In genomic region chr1:16927256-16927655, GRCh38 we compare ENCODE assay signal across 21 cellular contexts. TPM values are rescaled to one million over a fixed set of nuclear protein-coding genes. Genes with fewer than 3 reads are reported as not detected.
DNase-seq lines count a peak whose midpoint lies in the region; ATAC-seq, FAIRE-seq and TF ChIP-seq lines count a peak whose summit lies in the region.
"Had no signal": no experiment of that assay in that cellular context is flagged by ENCODE, and none has a peak within 500 bp of the region (broad histone marks: within the 10 kb centered on the region; RNA-seq: fewer than 3 reads in every experiment).

No MANE protein-coding gene starts in this region.

- no peaks in the 10 kb centered on the region for H3K79me2 ChIP-seq in astrocyte (ENCODE audit: insufficient read depth, low read length)

- TF ChIP-seq CTCF in MCF 10A (IDR thresholded peaks at IDR 0.05; ENCODE audit: unreplicated experiment): no peak
- TF ChIP-seq CTCF in breast epithelium (IDR thresholded peaks at IDR 0.05): no peak
- TF ChIP-seq CTCF in astrocyte (IDR thresholded peaks at IDR 0.05; ENCODE audit: insufficient read depth, low read depth, low read length): no peak

- no peak overlapping the region for H3K4me3 ChIP-seq in breast epithelium
- H3K4me3 ChIP-seq in astrocyte (ENCODE audit: insufficient read depth, low read depth, low read length): no peak overlapping the region
- no peak overlapping the region for H3K4me3 ChIP-seq in iPS-20b (ENCODE audit: low read length)
- H3K4me3 ChIP-seq: GM23248, left lung, vagina had no signal

- intact Hi-C loops in MCF 10A (cut with micrococcal nuclease): no loop called here
- intact Hi-C loops in breast epithelium (cut with DNase I; ENCODE audit: low total_unique reads): no loop called here

- H3K9me3 ChIP-seq in breast epithelium (no peaks in the 10 kb centered on the region), astrocyte (ENCODE audit: insufficient read depth, low read depth, low read length) (no peaks in the 10 kb centered on the region), iPS-20b (ENCODE audit: insufficient read depth, low read depth, low read length) (no peaks in the 10 kb centered on the region)
- H3K9me3 ChIP-seq: left lung, vagina had no signal

- H3K27ac ChIP-seq in breast epithelium (no peak overlapping the region), astrocyte (ENCODE audit: low read depth, low read length) (no peak overlapping the region), iPS-20b (ENCODE audit: low read length) (no peak overlapping the region), temporal lobe (ENCODE audit: low read depth, low read length) (peak overlapping the region; percentile 31)
- H3K27ac ChIP-seq: GM23248, KMS-11, left lung, vagina had no signal

- in situ Hi-C loops in G401 (cut with HindIII; ENCODE audit: low sequenced_read_pairs): no loop called here

- no TSS peak for BruUV-seq in MCF 10A (replicated peaks; lab: Mats Ljungman, UMichigan)

- H3K36me3 ChIP-seq in breast epithelium (no peaks in the 10 kb centered on the region), astrocyte (ENCODE audit: insufficient read depth, low read length) (no peaks in the 10 kb centered on the region), iPS-20b (ENCODE audit: insufficient read depth, low read depth, low read length) (peaks cover 19% of the 10 kb centered on the region)
- H3K36me3 ChIP-seq: vagina had no signal

- H3K4me3 Mint-ChIP-seq in MCF 10A (ENCODE audit: unreplicated experiment): no peak overlapping the region
- H3K4me3 Mint-ChIP-seq in astrocyte (ENCODE audit: unreplicated experiment): no peak overlapping the region
- H3K4me3 Mint-ChIP-seq: activated CD4-positive, alpha-beta T cell treated with anti-CD3 and anti-CD28 coated beads, Interleukin-2, amount 10 ng/mL, durations not matched to agents 7 days and 5 days; dendritic cell treated with granulocyte-macrophage colony-stimulating factor and Interleukin-4, amounts not matched to agents 40 ng/mL and 50 ng/mL, for 4 days had no signal

- FAIRE-seq in astrocyte (lab: Jason Lieb, UNC): no peak

- no peak overlapping the region for H3K9ac ChIP-seq in astrocyte (ENCODE audit: low read length)
- H3K9ac ChIP-seq in iPS-20b (ENCODE audit: low read depth, low read length): peak overlapping the region; percentile 10; the same call in 1 of the 2 replicates
- H3K9ac ChIP-seq: GM23248, KMS-11 had no signal

- no peaks in the 10 kb centered on the region for H3K36me3 Mint-ChIP-seq in MCF 10A (ENCODE audit: insufficient read depth, unreplicated experiment)
- H3K36me3 Mint-ChIP-seq in astrocyte (ENCODE audit: low read depth, unreplicated experiment): peaks cover 10% of the 10 kb centered on the region

- POLR2A ChIA-PET in MCF 10A (lab: Yijun Ruan, JAX): no interaction called here

- DNase-seq in MCF 10A (ENCODE audit: unreplicated experiment) (no peak), breast epithelium (ENCODE audit: low spot score in 2 of 2) (no peak), astrocyte (ENCODE audit: low read depth) (no peak), DMS79 treated with DMSO at 0.1 percent for 48 hours (lab: John Stamatoyannopoulos, UW) (no peak), G401 (ENCODE audit: low spot score) (no peak)
- DNase-seq: ACHN; activated CD4-positive, alpha-beta T cell treated with anti-CD3 and anti-CD28 coated beads, Interleukin-2, amount 10 ng/mL, durations not matched to agents 7 days and 5 days; activated effector memory CD4-positive, alpha-beta T cell treated with anti-CD3 and anti-CD28 coated beads, Interleukin-2, amount 50 U/mL, for 16 hours; GM23248; immature natural killer cell; NCI-H774; OCI-M1 had no signal

- H3K4me1 ChIP-seq in breast epithelium: peaks cover 0 to 5% of the 10 kb centered on the region in 2 donors
- H3K4me1 ChIP-seq in astrocyte (ENCODE audit: insufficient read depth, low read length): no peaks in the 10 kb centered on the region
- H3K4me1 ChIP-seq in iPS-20b (ENCODE audit: insufficient read depth, low read length): no peaks in the 10 kb centered on the region
- H3K4me1 ChIP-seq: left lung had no signal

- H3K27me3 ChIP-seq in breast epithelium: no peaks in the 10 kb centered on the region
- no peaks in the 10 kb centered on the region for H3K27me3 ChIP-seq in astrocyte (ENCODE audit: insufficient read depth, low read length)
- H3K27me3 ChIP-seq in iPS-20b (ENCODE audit: insufficient read depth, low read length): no peaks in the 10 kb centered on the region
- H3K27me3 ChIP-seq: vagina had no signal

- no peak for ATAC-seq in HG02678 (IDR thresholded peaks at IDR 0.05; ENCODE audit: unreplicated experiment)
- ATAC-seq: left lung had no signal

- H4K20me1 ChIP-seq in astrocyte (ENCODE audit: insufficient read depth, low read length): peaks cover 34% of the 10 kb centered on the region

- H3K27ac Mint-ChIP-seq in MCF 10A (ENCODE audit: low read depth, unreplicated experiment): peak overlapping the region; percentile 36
- H3K27ac Mint-ChIP-seq in astrocyte (ENCODE audit: unreplicated experiment): peak overlapping the region; percentile 21
- H3K27ac Mint-ChIP-seq: activated CD4-positive, alpha-beta T cell treated with anti-CD3 and anti-CD28 coated beads, Interleukin-2, amount 10 ng/mL, durations not matched to agents 7 days and 5 days; dendritic cell treated with granulocyte-macrophage colony-stimulating factor and Interleukin-4, amounts not matched to agents 40 ng/mL and 50 ng/mL, for 4 days had no signal

- CTCF ChIA-PET in MCF 10A (lab: Yijun Ruan, JAX): no interaction called here

- H3K9me3 Mint-ChIP-seq in MCF 10A (ENCODE audit: unreplicated experiment): no peaks in the 10 kb centered on the region
- H3K9me3 Mint-ChIP-seq in astrocyte (ENCODE audit: unreplicated experiment): no peaks in the 10 kb centered on the region
- H3K9me3 Mint-ChIP-seq: activated CD4-positive, alpha-beta T cell treated with anti-CD3 and anti-CD28 coated beads, Interleukin-2, amount 10 ng/mL, durations not matched to agents 7 days and 5 days; dendritic cell treated with granulocyte-macrophage colony-stimulating factor and Interleukin-4, amounts not matched to agents 40 ng/mL and 50 ng/mL, for 4 days; immature natural killer cell had no signal

- no peak for TF ChIP-seq POLR2A in breast epithelium (IDR thresholded peaks at IDR 0.05)

- H2AFZ ChIP-seq in astrocyte (ENCODE audit: low read depth, low read length): no peak overlapping the region
- H2AFZ ChIP-seq: GM23248 had no signal

- no peaks in the 10 kb centered on the region for H3K27me3 Mint-ChIP-seq in MCF 10A (ENCODE audit: insufficient read depth, unreplicated experiment)
- H3K27me3 Mint-ChIP-seq in astrocyte (ENCODE audit: low read depth, unreplicated experiment): peaks cover 18% of the 10 kb centered on the region
- H3K27me3 Mint-ChIP-seq: activated CD4-positive, alpha-beta T cell treated with anti-CD3 and anti-CD28 coated beads, Interleukin-2, amount 10 ng/mL, durations not matched to agents 7 days and 5 days; dendritic cell treated with granulocyte-macrophage colony-stimulating factor and Interleukin-4, amounts not matched to agents 40 ng/mL and 50 ng/mL, for 4 days had no signal

- peaks cover 31% of the 10 kb centered on the region for H3K4me1 Mint-ChIP-seq in MCF 10A (ENCODE audit: insufficient read depth, unreplicated experiment)
- no peaks in the 10 kb centered on the region for H3K4me1 Mint-ChIP-seq in astrocyte (ENCODE audit: low read depth, unreplicated experiment)

- no peak overlapping the region for H3K4me2 ChIP-seq in astrocyte (ENCODE audit: low read length)
- H3K4me2 ChIP-seq: KMS-11 had no signal

RNA-seq across cellular contexts. Expression of gene CROCC, which starts 5.5 kb away (rescaled TPM):
- 8.8 and 9.6 TPM in 2 replicates for total RNA-seq in MCF 10A (2022)
- total RNA-seq in breast epithelium: 10 to 100 TPM; 15.5 to 43.9 (median 24.7) TPM
- total RNA-seq in astrocyte: 12.1 and 15.9 TPM in 2 replicates
- total RNA-seq in temporal lobe: 20.7 TPM
- 29.7 and 64.4 TPM in 2 replicates for total RNA-seq in G401 (2014; rRNA removed; shearing (Covaris generic))

RNA-seq across cellular contexts. Expression of gene RNU1-2, which starts 31.5 kb away (rescaled TPM):
- total RNA-seq in MCF 10A (2022): 1,539 and 1,606 TPM in 2 replicates
- under 1 TPM; under 0.01 TPM for total RNA-seq in breast epithelium
- total RNA-seq in astrocyte: 1,356 and 1,553 TPM in 2 replicates
- total RNA-seq in temporal lobe: 73,230 TPM
- total RNA-seq in G401 (2014; rRNA removed; shearing (Covaris generic)): not detected in 2 replicates
- total RNA-seq: GM23248, HT1080 had no signal

RNA-seq across cellular contexts. Expression of gene MFAP2, which starts 53.2 kb away (rescaled TPM):
- total RNA-seq in MCF 10A (2022) (0.58 and 1.2 TPM in 2 replicates), breast epithelium (10 to 100 TPM in 2 of 3 donors, 1 to 10 TPM in 1; 4.5 to 40.2 (median 10.8) TPM), astrocyte (121 and 132 TPM in 2 replicates), temporal lobe (5.9 TPM)
- 55.9 and 62.4 TPM in 2 replicates for total RNA-seq in G401 (2014; rRNA removed; shearing (Covaris generic))
- total RNA-seq: activated CD4-positive, alpha-beta T cell treated with anti-CD3 and anti-CD28 coated beads, Interleukin-2, amount 10 ng/mL, durations not matched to agents 7 days and 5 days; HT1080; T-helper 1 cell treated with Interleukin-12 subunit alpha and Interleukin-12 subunit beta and Interleukin-4 antibody, amounts not matched to agents 30 ng/mL and 1 ng/mL, for 36 hours had no signal

Comparison
In these comparisons a context has a peak if more than half of its experiments do, and no peak if none do; other contexts are left out.
1. RNA of gene RNU1-2, which starts 31.5 kb away (total RNA-seq): 73,230 TPM in temporal lobe (single experiment), 1,539 to 1,606 TPM in MCF 10A and 1,356 to 1,553 TPM in astrocyte; under 0.01 TPM in breast epithelium and not detected in G401; every median in the first group is over 1,000 times any median in the second.